35 cellular contexts compared by ENCODE assay signal in genomic region chr16:54998834-54999233, GRCh38.
"Had no signal": no experiment of that assay in that cellular context is flagged by ENCODE, and none has a peak within 500 bp of the region (broad histone marks: within the 10 kb centered on the region; RNA-seq: fewer than 3 reads in every experiment).

No MANE protein-coding gene starts in this region.

- FAIRE-seq: TTC549 had no signal

- H3K27ac ChIP-seq: ascending aorta, body of pancreas, brain microvascular endothelial cell, breast epithelium, VCaP had no signal

- H3K27ac Mint-ChIP-seq: activated B cell treated with CpG ODN at 0.5 μM for 24 hours; activated CD4-positive, alpha-beta memory T cell treated with anti-CD3 and anti-CD28 coated beads for 36 hours; activated CD4-positive, alpha-beta T cell treated with anti-CD3 and anti-CD28 coated beads, Interleukin-2, amount 10 ng/mL, durations not matched to agents 24 days and 14 days; activated CD8-positive, alpha-beta T cell treated with anti-CD3 and anti-CD28 coated beads for 36 hours; activated naive CD4-positive, alpha-beta T cell treated with anti-CD3 and anti-CD28 coated beads for 36 hours; activated naive CD4-positive, alpha-beta T cell treated with anti-CD3 and anti-CD28 coated beads, Interleukin-2, amount 50 U/mL, for 72 hours; activated naive CD8-positive, alpha-beta T cell treated with anti-CD3 and anti-CD28 coated beads, Interleukin-2, amount 10 ng/mL, durations not matched to agents 7 days and 5 days; activated naive CD8-positive, alpha-beta T cell treated with anti-CD3 and anti-CD28 coated beads, Interleukin-2, amount 50 U/mL, for 24 hours; activated T-cell treated with anti-CD3 and anti-CD28 coated beads, Interleukin-2, amount 50 U/mL, for 72 hours; activated T-helper 1 cell treated with anti-CD3 and anti-CD28 coated beads, Interleukin-12 subunit alpha, Interleukin-12 subunit beta, Interleukin-2, Interleukin-4 antibody, amounts not matched to agents 30 ng/mL and 10 ng/mL and 1 ng/mL, durations not matched to agents 14 hours and 24 hours and 36 hours; activated T-helper 17 cell treated with anti-CD3 and anti-CD28 coated beads, Interleukin-2, amount 50 U/mL, for 72 hours; T-helper 1 cell treated with Interleukin-12 subunit alpha and Interleukin-12 subunit beta and Interleukin-4 antibody, amounts not matched to agents 30 μg/mL and 1 μg/mL, for 36 hours; T-helper 2 cell treated with Interferon-gamma antibody and Interleukin-4, amounts not matched to agents 5 μg/mL and 100 μg/mL, for 36 hours had no signal

- H3K4me3 ChIP-seq: ascending aorta, body of pancreas, breast epithelium had no signal

- H3K9me3 ChIP-seq: ascending aorta, body of pancreas, breast epithelium had no signal

- H3K4me1 Mint-ChIP-seq: activated B cell treated with CpG ODN at 0.5 μM for 24 hours; activated CD4-positive, alpha-beta T cell treated with anti-CD3 and anti-CD28 coated beads, Interleukin-2, amount 10 ng/mL, durations not matched to agents 24 days and 14 days; activated naive CD8-positive, alpha-beta T cell treated with anti-CD3 and anti-CD28 coated beads, Interleukin-2, amount 10 ng/mL, durations not matched to agents 7 days and 5 days; activated naive CD8-positive, alpha-beta T cell treated with anti-CD3 and anti-CD28 coated beads, Interleukin-2, amount 50 U/mL, for 24 hours; activated T-helper 17 cell treated with anti-CD3 and anti-CD28 coated beads, Interleukin-2, amount 50 U/mL, for 72 hours had no signal

- H3K27me3 Mint-ChIP-seq: activated CD4-positive, alpha-beta T cell treated with anti-CD3 and anti-CD28 coated beads, Interleukin-2, amount 10 ng/mL, durations not matched to agents 24 days and 14 days; activated naive CD8-positive, alpha-beta T cell treated with anti-CD3 and anti-CD28 coated beads, Interleukin-2, amount 10 ng/mL, durations not matched to agents 7 days and 5 days had no signal

- H3K36me3 ChIP-seq: ascending aorta, brain microvascular endothelial cell, breast epithelium had no signal

- H3K36me3 Mint-ChIP-seq: activated CD4-positive, alpha-beta memory T cell treated with anti-CD3 and anti-CD28 coated beads for 36 hours; activated naive CD4-positive, alpha-beta T cell treated with anti-CD3 and anti-CD28 coated beads, Interleukin-2, amount 50 U/mL, for 72 hours; activated naive CD8-positive, alpha-beta T cell treated with anti-CD3 and anti-CD28 coated beads, Interleukin-2, amount 10 ng/mL, durations not matched to agents 7 days and 5 days had no signal

- H3K4me3 Mint-ChIP-seq: activated B cell treated with CpG ODN at 0.5 μM for 24 hours; activated CD4-positive, alpha-beta memory T cell treated with anti-CD3 and anti-CD28 coated beads for 36 hours; activated CD4-positive, alpha-beta T cell treated with anti-CD3 and anti-CD28 coated beads, Interleukin-2, amount 10 ng/mL, durations not matched to agents 24 days and 14 days; activated CD8-positive, alpha-beta T cell treated with anti-CD3 and anti-CD28 coated beads for 36 hours; activated naive CD4-positive, alpha-beta T cell treated with anti-CD3 and anti-CD28 coated beads for 36 hours; activated naive CD8-positive, alpha-beta T cell treated with anti-CD3 and anti-CD28 coated beads, Interleukin-2, amount 10 ng/mL, durations not matched to agents 7 days and 5 days; activated naive CD8-positive, alpha-beta T cell treated with anti-CD3 and anti-CD28 coated beads, Interleukin-2, amount 50 U/mL, for 24 hours; activated T-cell treated with anti-CD3 and anti-CD28 coated beads, Interleukin-2, amount 50 U/mL, for 4 hours; activated T-cell treated with anti-CD3 and anti-CD28 coated beads, Interleukin-2, amount 50 U/mL, for 72 hours; activated T-helper 1 cell treated with anti-CD3 and anti-CD28 coated beads, Interleukin-12 subunit alpha, Interleukin-12 subunit beta, Interleukin-2, Interleukin-4 antibody, amounts not matched to agents 30 ng/mL and 10 ng/mL and 1 ng/mL, durations not matched to agents 14 hours and 24 hours and 36 hours; activated T-helper 17 cell treated with anti-CD3 and anti-CD28 coated beads, Interleukin-2, amount 50 U/mL, for 72 hours; T-helper 1 cell treated with Interleukin-12 subunit alpha and Interleukin-12 subunit beta and Interleukin-4 antibody, amounts not matched to agents 30 μg/mL and 1 μg/mL, for 36 hours; T-helper 2 cell treated with Interferon-gamma antibody and Interleukin-4, amounts not matched to agents 5 μg/mL and 100 μg/mL, for 36 hours had no signal

- DNase-seq: activated B cell treated with CpG ODN at 0.5 μM for 24 hours; activated CD4-positive, alpha-beta memory T cell treated with anti-CD3 and anti-CD28 coated beads for 36 hours; activated CD4-positive, alpha-beta T cell treated with anti-CD3 and anti-CD28 coated beads for 4 hours; activated CD4-positive, alpha-beta T cell treated with anti-CD3 and anti-CD28 coated beads, Interleukin-2, amount 10 ng/mL, durations not matched to agents 24 days and 14 days; activated CD4-positive, alpha-beta T cell treated with anti-CD3 and anti-CD28 coated beads, Interleukin-2, amount 50 U/mL, for 1 hour; activated CD4-positive, alpha-beta T cell treated with anti-CD3 and anti-CD28 coated beads, Interleukin-2, amount 50 U/mL, for 4 hours; activated CD4-positive, CD25-positive, alpha-beta regulatory T cell treated with anti-CD3 and anti-CD28 coated beads, Interleukin-2, amount 50 U/mL, for 72 hours; activated CD8-positive, alpha-beta memory T cell treated with anti-CD3 and anti-CD28 coated beads, Interleukin-2, amount 50 U/mL, for 4 hours; activated CD8-positive, alpha-beta T cell treated with anti-CD3 and anti-CD28 coated beads for 36 hours; activated gamma-delta T cell; activated naive CD4-positive, alpha-beta T cell treated with anti-CD3 and anti-CD28 coated beads for 36 hours; activated naive CD4-positive, alpha-beta T cell treated with anti-CD3 and anti-CD28 coated beads, Interleukin-2, amount 50 U/mL, for 16 hours; activated naive CD8-positive, alpha-beta T cell treated with anti-CD3 and anti-CD28 coated beads, Interleukin-2, amount 10 ng/mL, durations not matched to agents 7 days and 5 days; activated naive CD8-positive, alpha-beta T cell treated with anti-CD3 and anti-CD28 coated beads, Interleukin-2, amount 50 U/mL, for 24 hours; activated T-cell treated with anti-CD3 and anti-CD28 coated beads for 4 hours; activated T-cell treated with anti-CD3 and anti-CD28 coated beads, Interleukin-2, amount 50 U/mL, for 1 hour; activated T-cell treated with anti-CD3 and anti-CD28 coated beads, Interleukin-2, amount 50 U/mL, for 4 hours; activated T-cell treated with anti-CD3 and anti-CD28 coated beads, Interleukin-2, amount 50 U/mL, for 72 hours; amygdala; anterior cingulate cortex; body of pancreas; brain microvascular endothelial cell; central memory CD4-positive, alpha-beta T cell; T-helper 1 cell; T-helper 2 cell; T-helper 9 cell had no signal

- ATAC-seq: activated CD8-positive, alpha-beta T cell treated with anti-CD3 and anti-CD28 coated beads for 36 hours; activated naive CD4-positive, alpha-beta T cell treated with anti-CD3 and anti-CD28 coated beads, Interleukin-2, amount 50 U/mL, for 72 hours; activated naive CD8-positive, alpha-beta T cell treated with anti-CD3 and anti-CD28 coated beads, Interleukin-2, amount 50 U/mL, for 24 hours; activated T-cell treated with anti-CD3 and anti-CD28 coated beads, Interleukin-2, amount 50 U/mL, for 4 hours; activated T-cell treated with anti-CD3 and anti-CD28 coated beads, Interleukin-2, amount 50 U/mL, for 72 hours; activated T-helper 17 cell treated with anti-CD3 and anti-CD28 coated beads, Interleukin-2, amount 50 U/mL, for 72 hours; body of pancreas had no signal

- H3K9me3 Mint-ChIP-seq: activated B cell treated with CpG ODN at 0.5 μM for 24 hours; activated CD4-positive, alpha-beta memory T cell treated with anti-CD3 and anti-CD28 coated beads for 36 hours; activated CD4-positive, alpha-beta T cell treated with anti-CD3 and anti-CD28 coated beads, Interleukin-2, amount 10 ng/mL, durations not matched to agents 24 days and 14 days; activated CD8-positive, alpha-beta T cell treated with anti-CD3 and anti-CD28 coated beads for 36 hours; activated naive CD4-positive, alpha-beta T cell treated with anti-CD3 and anti-CD28 coated beads for 36 hours; activated naive CD4-positive, alpha-beta T cell treated with anti-CD3 and anti-CD28 coated beads, Interleukin-2, amount 50 U/mL, for 72 hours; activated naive CD8-positive, alpha-beta T cell treated with anti-CD3 and anti-CD28 coated beads, Interleukin-2, amount 10 ng/mL, durations not matched to agents 7 days and 5 days; activated naive CD8-positive, alpha-beta T cell treated with anti-CD3 and anti-CD28 coated beads, Interleukin-2, amount 50 U/mL, for 24 hours; activated T-cell treated with anti-CD3 and anti-CD28 coated beads, Interleukin-2, amount 50 U/mL, for 4 hours; activated T-cell treated with anti-CD3 and anti-CD28 coated beads, Interleukin-2, amount 50 U/mL, for 72 hours; activated T-helper 1 cell treated with anti-CD3 and anti-CD28 coated beads, Interleukin-12 subunit alpha, Interleukin-12 subunit beta, Interleukin-2, Interleukin-4 antibody, amounts not matched to agents 30 ng/mL and 10 ng/mL and 1 ng/mL, durations not matched to agents 14 hours and 24 hours and 36 hours; activated T-helper 17 cell treated with anti-CD3 and anti-CD28 coated beads, Interleukin-2, amount 50 U/mL, for 72 hours; T-helper 1 cell treated with Interleukin-12 subunit alpha and Interleukin-12 subunit beta and Interleukin-4 antibody, amounts not matched to agents 30 μg/mL and 1 μg/mL, for 36 hours; T-helper 2 cell treated with Interferon-gamma antibody and Interleukin-4, amounts not matched to agents 5 μg/mL and 100 μg/mL, for 36 hours had no signal

- H3K4me1 ChIP-seq: ascending aorta, body of pancreas, breast epithelium had no signal

- H3K27me3 ChIP-seq: ascending aorta, body of pancreas, brain microvascular endothelial cell, breast epithelium had no signal
